In genomic region chr19:31282346-31282745, GRCh38 we compare ENCODE assay signal across 16 cellular contexts.
DNase-seq lines count a peak whose midpoint lies in the region; ATAC-seq, FAIRE-seq and TF ChIP-seq lines count a peak whose summit lies in the region.
"Had no signal": no experiment of that assay in that cellular context is flagged by ENCODE, and none has a peak within 500 bp of the region (broad histone marks: within the 10 kb centered on the region; RNA-seq: fewer than 3 reads in every experiment).

No MANE protein-coding gene starts in this region.

- CTCF ChIA-PET in H1 (lab: Charles Lee; ENCODE audit: partially characterized antibody): interaction anchor here (1.1 to 1.4 kb wide), 2 partner anchors 10 to 29 kb away, joined by 3 read pairs; no protein-coding TSS in a partner anchor

- TF ChIP-seq POLR2A in H1 (IDR thresholded peaks at IDR 0.05; ENCODE audit: control extremely low read depth in 1 of 2, low read depth in 2 of 2, low read length in 2 of 2): no peak

- no peak overlapping the region for H2BK12ac ChIP-seq in H9 (ENCODE audit: insufficient read length, low read depth, low read length)
- H2BK12ac ChIP-seq in H1 (ENCODE audit: low read depth, low read length): no peak overlapping the region

- H3K9ac ChIP-seq in H9 (ENCODE audit: extremely low read depth, insufficient read length, low read length): no peak overlapping the region
- H3K9ac ChIP-seq in H1 (replicated peaks in 1 of 4; ENCODE audit: extremely low read depth in 1 of 4, low read depth in 3 of 4, low read length in 3 of 4): no peak overlapping the region
- H3K9ac ChIP-seq in smooth muscle cell (ENCODE audit: low read depth): no peak overlapping the region
- H3K9ac ChIP-seq: BLaER1 treated with 17β-estradiol and CSF1 and Interleukin-3, amounts not matched to agents 10 nM and 100 nM had no signal

- no peaks in the 10 kb centered on the region for H3K27me3 Mint-ChIP-seq in H9 (ENCODE audit: low read depth)
- H3K27me3 Mint-ChIP-seq in mesothelial cell of epicardium (ENCODE audit: low read depth): no peaks in the 10 kb centered on the region
- H3K27me3 Mint-ChIP-seq in activated naive CD8-positive, alpha-beta T cell treated with anti-CD3 and anti-CD28 coated beads, Interleukin-2, amount 50 U/mL, for 24 hours: peaks cover 2% of the 10 kb centered on the region
- H3K27me3 Mint-ChIP-seq: B cell had no signal

- H3K27ac ChIP-seq in H9 (ENCODE audit: insufficient read length, low read depth, low read length) (no peak overlapping the region), H1 (ENCODE audit: low read depth, low read length) (no peak overlapping the region), smooth muscle cell (ENCODE audit: low read depth) (peak overlapping the region; percentile 11)
- H3K27ac ChIP-seq: BLaER1 treated with 17β-estradiol and CSF1 and Interleukin-3, amounts not matched to agents 10 nM and 100 nM; HL-60 had no signal

- DNase-seq in H9 (no peak), H1 (ENCODE audit: low read depth in 1 of 2, low spot score in 2 of 2) (no peak), mesothelial cell of epicardium (ENCODE audit: low spot score in 2 of 2, unreplicated experiment in 2 of 2) (no peak), smooth muscle cell (lab: John Stamatoyannopoulos, UW; ENCODE audit: unreplicated experiment) (no peak)
- no peak for DNase-seq in activated naive CD8-positive, alpha-beta T cell treated with anti-CD3 and anti-CD28 coated beads, Interleukin-2, amount 50 U/mL, for 24 hours
- no peak for DNase-seq in stimulated activated CD4-positive, alpha-beta T cell treated with anti-CD3 and anti-CD28 coated beads, Interleukin-2, amount 100 ng/mL, for 48 hours
- DNase-seq: Calu3; CD8-positive, alpha-beta T cell; DMS79 treated with DMSO at 0.1 percent for 48 hours; GF-D8; GOT3 had no signal

- H3K4me1 ChIP-seq in H9 (ENCODE audit: insufficient read depth, low read length): peaks cover 6% of the 10 kb centered on the region; the same call in 1 of the 2 replicates
- H3K4me1 ChIP-seq in H1 (replicated peaks in 1 of 4; ENCODE audit: control insufficient read depth in 3 of 4, insufficient read depth in 4 of 4, low read length in 3 of 4): peaks cover 0 to 3% (median 0%) of the 10 kb centered on the region in 4 experiments; a peak in 1 of 7 replicates
- no peaks in the 10 kb centered on the region for H3K4me1 ChIP-seq in smooth muscle cell (ENCODE audit: low read depth)
- H3K4me1 ChIP-seq: HAP-1 had no signal

- H3K4me3 ChIP-seq in H1 (ENCODE audit: extremely low read depth in 1 of 4, insufficient read depth in 2 of 4, low read depth in 3 of 4, low read length in 4 of 4) (no peak overlapping the region), smooth muscle cell (no peak overlapping the region)
- H3K4me3 ChIP-seq: BLaER1 treated with 17β-estradiol and CSF1 and Interleukin-3, amounts not matched to agents 10 nM and 100 nM; HAP-1 had no signal

- no peak for TF ChIP-seq EP300 in H1 (IDR thresholded peaks at IDR 0.05; ENCODE audit: borderline replicate concordance in 1 of 2, low read depth in 2 of 2, low read length in 2 of 2)

- no peaks in the 10 kb centered on the region for H3K27me3 ChIP-seq in H9 (ENCODE audit: insufficient read depth, low read length)
- no peaks in the 10 kb centered on the region for H3K27me3 ChIP-seq in H1 (replicated peaks in 1 of 4; ENCODE audit: control insufficient read depth in 3 of 4, extremely low read depth in 1 of 4, insufficient read depth in 3 of 4, low read length in 3 of 4)
- H3K27me3 ChIP-seq in smooth muscle cell (ENCODE audit: low read depth): no peaks in the 10 kb centered on the region
- H3K27me3 ChIP-seq: BLaER1 treated with 17β-estradiol and CSF1 and Interleukin-3, amounts not matched to agents 10 nM and 100 nM had no signal

- H2BK5ac ChIP-seq in H9 (ENCODE audit: insufficient read length, low read length): no peak overlapping the region
- peak overlapping the region; percentile 60; the same call in 1 of the 2 replicates for H2BK5ac ChIP-seq in H1 (ENCODE audit: low read depth, low read length)

- no peak overlapping the region for H2BK20ac ChIP-seq in H9 (ENCODE audit: low read depth, low read length, poor library complexity, severe bottlenecking)
- no peak overlapping the region for H2BK20ac ChIP-seq in H1 (ENCODE audit: low read length)

- H3K9me3 Mint-ChIP-seq in H9 (no peaks in the 10 kb centered on the region), mesothelial cell of epicardium (no peaks in the 10 kb centered on the region)
- H3K9me3 Mint-ChIP-seq in activated naive CD8-positive, alpha-beta T cell treated with anti-CD3 and anti-CD28 coated beads, Interleukin-2, amount 50 U/mL, for 24 hours: no peaks in the 10 kb centered on the region
- H3K9me3 Mint-ChIP-seq: CD8-positive, alpha-beta T cell had no signal

- H3T11ph ChIP-seq in H9 (ENCODE audit: low read length): no peak overlapping the region

- POLR2A ChIA-PET in H1 (lab: Charles Lee; ENCODE audit: partially characterized antibody): no interaction called here

- H4K91ac ChIP-seq in H9 (ENCODE audit: insufficient read length, low read depth, low read length) (no peak overlapping the region), H1 (replicated peaks; ENCODE audit: insufficient read length, low read length) (no peak overlapping the region)

- H3K23me2 ChIP-seq in H9 (ENCODE audit: insufficient read length, low read depth, low read length, poor library complexity, severe bottlenecking) (no peaks in the 10 kb centered on the region), H1 (ENCODE audit: low read depth, low read length) (no peaks in the 10 kb centered on the region)

- TF ChIP-seq CTCF in H9 (conservative IDR thresholded peaks at IDR 0.05): no peak
- TF ChIP-seq CTCF in H1 (IDR thresholded peaks at IDR 0.05; ENCODE audit: control extremely low read depth in 1 of 3, insufficient read depth in 1 of 3, low read depth in 1 of 3, low read length in 3 of 3): no peak
- TF ChIP-seq CTCF in mesothelial cell of epicardium (IDR thresholded peaks at IDR 0.05; ENCODE audit: unreplicated experiment): no peak
- no peak for TF ChIP-seq CTCF in smooth muscle cell (IDR thresholded peaks at IDR 0.05; ENCODE audit: borderline replicate concordance, insufficient read depth, poor library complexity, severe bottlenecking)

- H3K4ac ChIP-seq in H9 (ENCODE audit: low read depth, low read length) (no peak overlapping the region), H1 (replicated peaks; ENCODE audit: insufficient read length, low read depth, low read length) (no peak overlapping the region)

- H3K56ac ChIP-seq in H9 (ENCODE audit: insufficient read length, low read depth, low read length) (no peak overlapping the region), H1 (replicated peaks; ENCODE audit: insufficient read length, low read depth, low read length) (no peak overlapping the region)

- H3K27ac Mint-ChIP-seq in H9 (peak overlapping the region in 2 of 3 experiments; percentile 37 to 90; a peak in 3 of 7 replicates), mesothelial cell of epicardium (peak overlapping the region; percentile 39)
- no peak overlapping the region for H3K27ac Mint-ChIP-seq in activated naive CD8-positive, alpha-beta T cell treated with anti-CD3 and anti-CD28 coated beads, Interleukin-2, amount 50 U/mL, for 24 hours
- H3K27ac Mint-ChIP-seq: B cell; CD8-positive, alpha-beta T cell had no signal

- H3K18ac ChIP-seq in H9 (ENCODE audit: insufficient read length, low read depth, low read length) (no peak overlapping the region), H1 (ENCODE audit: extremely low read depth, low read length) (no peak overlapping the region)

- H3K79me1 ChIP-seq in H9 (ENCODE audit: insufficient read depth, low read depth, low read length, poor library complexity, severe bottlenecking): no peaks in the 10 kb centered on the region
- H3K79me1 ChIP-seq in H1 (ENCODE audit: low read depth, low read length): peaks cover 4% of the 10 kb centered on the region; the same call in 1 of the 2 replicates

- H3K9me3 ChIP-seq in H9 (ENCODE audit: control insufficient read depth, low read depth, low read length): no peaks in the 10 kb centered on the region
- H3K9me3 ChIP-seq in H1 (ENCODE audit: insufficient read depth in 2 of 2, low read depth in 1 of 2, low read length in 1 of 2): no peaks in the 10 kb centered on the region
- no peaks in the 10 kb centered on the region for H3K9me3 ChIP-seq in smooth muscle cell (replicated peaks; ENCODE audit: low read depth)
- H3K9me3 ChIP-seq: BLaER1 treated with 17β-estradiol and CSF1 and Interleukin-3, amounts not matched to agents 10 nM and 100 nM; HAP-1 had no signal

- H4K5ac ChIP-seq in H9 (ENCODE audit: insufficient read length, low read depth, low read length) (no peak overlapping the region), H1 (ENCODE audit: insufficient read length, low read depth, low read length) (no peak overlapping the region)

- H2AK5ac ChIP-seq in H9 (ENCODE audit: insufficient read length, low read length) (no peak overlapping the region), H1 (ENCODE audit: low read depth, low read length) (no peak overlapping the region)

- H3K79me2 ChIP-seq in H9 (ENCODE audit: insufficient read depth, low read length) (peaks cover 2% of the 10 kb centered on the region; the same call in 1 of the 2 replicates), H1 (ENCODE audit: control insufficient read depth in 1 of 2, insufficient read depth in 2 of 2, low read length in 2 of 2) (peaks cover 0 to 6% of the 10 kb centered on the region in 2 experiments; a peak in 1 of 4 replicates), smooth muscle cell (ENCODE audit: low read depth) (peaks cover 77% of the 10 kb centered on the region)

- no peak overlapping the region for H3K4me2 ChIP-seq in H9 (ENCODE audit: insufficient read depth, insufficient read length, low read length)
- H3K4me2 ChIP-seq in H1 (ENCODE audit: insufficient read depth in 1 of 2, low read depth in 2 of 2, low read length in 2 of 2): no peak overlapping the region; a peak in 1 of 4 replicates
- H3K4me2 ChIP-seq in smooth muscle cell: no peak overlapping the region
- H3K4me2 ChIP-seq: BLaER1 treated with 17β-estradiol and CSF1 and Interleukin-3, amounts not matched to agents 10 nM and 100 nM had no signal

- no peak overlapping the region for H3K14ac ChIP-seq in H9 (ENCODE audit: insufficient read depth, low read length)
- H3K14ac ChIP-seq in H1 (ENCODE audit: insufficient read length): no peak overlapping the region

- H3K36me3 ChIP-seq in H1 (ENCODE audit: control insufficient read depth in 2 of 4, insufficient read depth in 4 of 4, low read length in 3 of 4) (no peaks in the 10 kb centered on the region; a peak in 1 of 8 replicates), smooth muscle cell (ENCODE audit: low read depth) (no peaks in the 10 kb centered on the region)
- H3K36me3 ChIP-seq: HAP-1 had no signal

- H2BK15ac ChIP-seq in H9 (ENCODE audit: low read depth, low read length): no peak overlapping the region
- H2BK15ac ChIP-seq in H1 (ENCODE audit: low read length): no peak overlapping the region

- H3K4me1 Mint-ChIP-seq in H9 (peaks cover 19 to 30% of the 10 kb centered on the region in 2 experiments), mesothelial cell of epicardium (peaks cover 10% of the 10 kb centered on the region)
- no peaks in the 10 kb centered on the region for H3K4me1 Mint-ChIP-seq in activated naive CD8-positive, alpha-beta T cell treated with anti-CD3 and anti-CD28 coated beads, Interleukin-2, amount 50 U/mL, for 24 hours
- H3K4me1 Mint-ChIP-seq: B cell had no signal

- no peak for ATAC-seq in activated naive CD8-positive, alpha-beta T cell treated with anti-CD3 and anti-CD28 coated beads, Interleukin-2, amount 50 U/mL, for 24 hours
- ATAC-seq in HG03520 (IDR thresholded peaks at IDR 0.05; ENCODE audit: unreplicated experiment): no peak
- ATAC-seq: CD8-positive, alpha-beta T cell had no signal

- H2BK120ac ChIP-seq in H9 (ENCODE audit: low read depth, low read length, poor library complexity, severe bottlenecking): no peak overlapping the region
- no peak overlapping the region for H2BK120ac ChIP-seq in H1 (replicated peaks; ENCODE audit: low read depth, low read length)

- no peak overlapping the region for H4K8ac ChIP-seq in H9 (replicated peaks; ENCODE audit: insufficient read length, low read depth, low read length)
- H4K8ac ChIP-seq in H1 (ENCODE audit: extremely low read depth, insufficient read depth, low read length): no peak overlapping the region

- H3K36me3 Mint-ChIP-seq in H9 (ENCODE audit: insufficient read depth in 1 of 3, low read depth in 3 of 3): peaks cover 3 to 19% (median 10%) of the 10 kb centered on the region in 3 experiments; a peak in 4 of 7 replicates
- peaks cover 29% of the 10 kb centered on the region for H3K36me3 Mint-ChIP-seq in mesothelial cell of epicardium
- H3K36me3 Mint-ChIP-seq in activated naive CD8-positive, alpha-beta T cell treated with anti-CD3 and anti-CD28 coated beads, Interleukin-2, amount 50 U/mL, for 24 hours (ENCODE audit: low read depth): no peaks in the 10 kb centered on the region
- H3K36me3 Mint-ChIP-seq: CD8-positive, alpha-beta T cell had no signal

- WGBS in H9 (ENCODE audit: extremely low coverage, insufficient read length, low lambda C conversion rate): no CpG with 5 or more reads among the region's 4 CpGs
- 95% methylated on average over 4 of the region's 4 CpGs; no CpG with 5 or more reads in 1 of the 2 experiments for WGBS in H1 (ENCODE audit: extremely low coverage in 1 of 2, insufficient coverage in 1 of 2, insufficient read length in 1 of 2, insufficient replicate concordance in 2 of 2, low coverage in 1 of 2, low lambda C conversion rate in 2 of 2, missing lambda C conversion rate in 1 of 2), 2 experiments
- 89% methylated on average over 4 of the region's 4 CpGs for WGBS in smooth muscle cell (ENCODE audit: low lambda C conversion rate)

- H2AFZ ChIP-seq in H9 (ENCODE audit: low read length) (no peak overlapping the region), H1 (ENCODE audit: low read length) (no peak overlapping the region), smooth muscle cell (ENCODE audit: low read depth) (no peak overlapping the region)

- H3K23ac ChIP-seq in H9 (ENCODE audit: insufficient read length, low read depth, low read length): no peak overlapping the region
- H3K23ac ChIP-seq in H1 (ENCODE audit: insufficient read length): no peak overlapping the region

- H4K20me1 ChIP-seq in H9 (ENCODE audit: control insufficient read depth, insufficient read depth, insufficient read length) (no peaks in the 10 kb centered on the region), H1 (replicated peaks in 1 of 2; ENCODE audit: control insufficient read depth in 1 of 2, insufficient read depth in 2 of 2, low read length in 2 of 2) (peaks cover 0 to 4% of the 10 kb centered on the region in 2 experiments), smooth muscle cell (ENCODE audit: low read depth) (peaks cover 100% of the 10 kb centered on the region)

- TF ChIP-seq RAD21 in H1 (IDR thresholded peaks at IDR 0.05 in 1 of 2, conservative IDR thresholded peaks at IDR 0.05 in 1 of 2; ENCODE audit: low read depth in 2 of 2, low read length in 2 of 2): no peak

- no peak overlapping the region for H3K4me3 Mint-ChIP-seq in H9
- no peak overlapping the region for H3K4me3 Mint-ChIP-seq in mesothelial cell of epicardium
- no peak overlapping the region for H3K4me3 Mint-ChIP-seq in activated naive CD8-positive, alpha-beta T cell treated with anti-CD3 and anti-CD28 coated beads, Interleukin-2, amount 50 U/mL, for 24 hours
- H3K4me3 Mint-ChIP-seq: B cell; CD8-positive, alpha-beta T cell had no signal

- no peaks in the 10 kb centered on the region for H3F3A ChIP-seq in smooth muscle cell (ENCODE audit: low read depth)

- FAIRE-seq in H1 (lab: Jason Lieb, UNC): no peak
